Comparison of ENCODE assay signal across 16 cellular contexts in genomic region chr5:179275381-179275878, GRCh38.
A peak's percentile ranks its signal among the peaks of the same experiment; 100 is the strongest.
DNase-seq lines count a peak whose midpoint lies in the region; ATAC-seq and TF ChIP-seq lines count a peak whose summit lies in the region.
"Had no signal": no experiment of that assay in that cellular context is flagged by ENCODE, and none has a peak within 500 bp of the region (broad histone marks: within the 10 kb centered on the region; RNA-seq: fewer than 3 reads in every experiment).

No MANE protein-coding gene starts in this region.

- H3K14ac ChIP-seq in mesenchymal stem cell (ENCODE audit: low read length in 2 of 2), result peak overlapping the region in 1 of 2 experiments; percentile 87

- no peaks in the 10 kb centered on the region for H3K9me3 ChIP-seq in mesenchymal stem cell (ENCODE audit: control insufficient read depth, low read length)
- no peaks in the 10 kb centered on the region for H3K9me3 ChIP-seq in skeletal muscle tissue (ENCODE audit: control insufficient read depth in 3 of 3, low read length in 3 of 3)

- H3K36me3 ChIP-seq in mesenchymal stem cell (ENCODE audit: control insufficient read depth in 1 of 2, insufficient read depth in 2 of 2, low read depth in 1 of 2, low read length in 2 of 2), result peaks cover 0 to 8% of the 10 kb centered on the region in 2 experiments
- H3K36me3 ChIP-seq in skeletal muscle tissue (ENCODE audit: control insufficient read depth in 3 of 3, insufficient read depth in 3 of 3, low read length in 3 of 3), result no peaks in the 10 kb centered on the region

- H3K27ac ChIP-seq in coronary artery, result peak overlapping the region; percentile 87 to 93
- H3K27ac ChIP-seq in mesenchymal stem cell (ENCODE audit: low read length, poor library complexity, severe bottlenecking), result peak overlapping the region; percentile 20
- peak overlapping the region; percentile 82 for H3K27ac ChIP-seq in skeletal muscle tissue (ENCODE audit: low read depth, low read length)
- H3K27ac ChIP-seq: RWPE1 had no signal

- peak overlapping the region; percentile 82 for H2BK15ac ChIP-seq in mesenchymal stem cell (ENCODE audit: low read depth, poor library complexity, severe bottlenecking)

- H3K27me3 Mint-ChIP-seq in HFFc6 (ENCODE audit: insufficient read depth) (peaks cover 1% of the 10 kb centered on the region; the same call in 1 of the 2 replicates), WTC11 (ENCODE audit: low read depth) (no peaks in the 10 kb centered on the region)
- H3K27me3 Mint-ChIP-seq: activated CD4-positive, alpha-beta memory T cell treated with anti-CD3 and anti-CD28 coated beads, Interleukin-2, amount 10 ng/mL, durations not matched to agents 7 days and 5 days; B cell had no signal

- no peak overlapping the region for H2AFZ ChIP-seq in mesenchymal stem cell (ENCODE audit: low read depth, low read length)

- H3K79me1 ChIP-seq in mesenchymal stem cell (replicated peaks; ENCODE audit: low read length, poor library complexity, severe bottlenecking), result no peaks in the 10 kb centered on the region

- peak overlapping the region; percentile 83 for H2BK120ac ChIP-seq in mesenchymal stem cell (ENCODE audit: low read depth, low read length)

- H3K9ac ChIP-seq in mesenchymal stem cell (ENCODE audit: low read length) (peak overlapping the region; percentile 86), skeletal muscle tissue (ENCODE audit: low read depth in 1 of 3, low read length in 3 of 3) (peak overlapping the region in 2 of 3 donors; percentile 21 to 50)

- H3K4me1 ChIP-seq in mesenchymal stem cell (ENCODE audit: control insufficient read depth, insufficient read depth, low read depth, low read length) (peaks cover 28% of the 10 kb centered on the region), skeletal muscle tissue (ENCODE audit: control insufficient read depth in 3 of 3, insufficient read depth in 3 of 3, low read length in 3 of 3) (peaks cover 43 to 59% (median 49%) of the 10 kb centered on the region in 3 donors)

- H3K4me2 ChIP-seq in mesenchymal stem cell (ENCODE audit: low read length, poor library complexity, severe bottlenecking), result no peak overlapping the region

- H3K27me3 ChIP-seq in mesenchymal stem cell (ENCODE audit: control insufficient read depth in 1 of 2, insufficient read depth in 1 of 2, low read length in 2 of 2) (no peaks in the 10 kb centered on the region), skeletal muscle tissue (ENCODE audit: control insufficient read depth in 3 of 3, insufficient read depth in 3 of 3, low read length in 3 of 3) (peaks cover 0 to 2% (median 0%) of the 10 kb centered on the region in 3 donors)

- peak; percentile 18 for DNase-seq in HFFc6
- no peak for DNase-seq in coronary artery (ENCODE audit: low spot score)
- no peak for DNase-seq in mesenchymal stem cell
- DNase-seq in DMS79 treated with DMSO at 0.1 percent for 48 hours (lab: John Stamatoyannopoulos, UW), result no peak
- no peak for DNase-seq in AML-193 (lab: John Stamatoyannopoulos, UW)
- no peak for DNase-seq in Ammon's horn (ENCODE audit: low spot score)
- no peak for DNase-seq in WTC11 (ENCODE audit: low spot score)
- DNase-seq: activated CD4-positive, alpha-beta memory T cell treated with anti-CD3 and anti-CD28 coated beads, Interleukin-2, amount 10 ng/mL, durations not matched to agents 7 days and 5 days; activated gamma-delta T cell; NCI-H526 treated with DMSO at 0.1 percent for 48 hours; T-helper 9 cell had no signal

- peak overlapping the region; percentile 76 for H3K4me3 Mint-ChIP-seq in HFFc6
- H3K4me3 Mint-ChIP-seq in WTC11, result no peak overlapping the region
- H3K4me3 Mint-ChIP-seq: activated CD4-positive, alpha-beta memory T cell treated with anti-CD3 and anti-CD28 coated beads, Interleukin-2, amount 10 ng/mL, durations not matched to agents 7 days and 5 days; B cell; central memory CD8-positive, alpha-beta T cell; naive thymus-derived CD8-positive, alpha-beta T cell had no signal

- WGBS in mesenchymal stem cell, result 84% methylated on average over 15 of the region's 15 CpGs

- no peak for ATAC-seq in WTC11
- ATAC-seq: naive thymus-derived CD8-positive, alpha-beta T cell had no signal

- peak overlapping the region; percentile 71 to 100 for H2BK12ac ChIP-seq in mesenchymal stem cell (ENCODE audit: low read length in 2 of 2)

- H2BK5ac ChIP-seq in mesenchymal stem cell (ENCODE audit: low read depth, low read length, poor library complexity, severe bottlenecking), result no peak overlapping the region

- peaks cover 73% of the 10 kb centered on the region for H3K4me1 Mint-ChIP-seq in HFFc6 (ENCODE audit: low read depth)
- H3K4me1 Mint-ChIP-seq in WTC11, result 0 out of 2 replicates have a peak, but pooled peaks cover 6% of the 10 kb centered on the region
- H3K4me1 Mint-ChIP-seq: activated CD4-positive, alpha-beta memory T cell treated with anti-CD3 and anti-CD28 coated beads, Interleukin-2, amount 10 ng/mL, durations not matched to agents 7 days and 5 days; B cell; central memory CD8-positive, alpha-beta T cell had no signal

- POLR2A ChIA-PET in WTC11 (lab: Charles Lee), result no interaction called here

- TF ChIP-seq CTCF in HFFc6 (IDR thresholded peaks at IDR 0.05) (no peak), coronary artery (IDR thresholded peaks at IDR 0.05) (no peak), WTC11 (IDR thresholded peaks at IDR 0.05) (no peak)

- no peaks in the 10 kb centered on the region for H3K36me3 Mint-ChIP-seq in HFFc6 (ENCODE audit: low read depth)
- H3K36me3 Mint-ChIP-seq in WTC11, result no peaks in the 10 kb centered on the region
- H3K36me3 Mint-ChIP-seq: naive thymus-derived CD8-positive, alpha-beta T cell had no signal

- no peaks in the 10 kb centered on the region for H3K9me3 Mint-ChIP-seq in HFFc6
- no peaks in the 10 kb centered on the region for H3K9me3 Mint-ChIP-seq in WTC11
- H3K9me3 Mint-ChIP-seq: activated CD4-positive, alpha-beta memory T cell treated with anti-CD3 and anti-CD28 coated beads, Interleukin-2, amount 10 ng/mL, durations not matched to agents 7 days and 5 days; central memory CD8-positive, alpha-beta T cell; naive thymus-derived CD8-positive, alpha-beta T cell had no signal

- CTCF ChIA-PET in WTC11 (lab: Charles Lee), result interaction anchor here (2.6 kb wide), 1 partner anchor 68 kb away, joined by 9 read pairs; no protein-coding TSS in a partner anchor

- peak overlapping the region; percentile 92 for H4K8ac ChIP-seq in mesenchymal stem cell (ENCODE audit: low read length)

- peak overlapping the region; percentile 38 for H2AK5ac ChIP-seq in mesenchymal stem cell (ENCODE audit: low read length, severe bottlenecking)

- peak overlapping the region; percentile 100 for H4K91ac ChIP-seq in mesenchymal stem cell (ENCODE audit: low read length)

- H3K23ac ChIP-seq in mesenchymal stem cell (ENCODE audit: low read length in 2 of 2), result peak overlapping the region in 1 of 2 experiments; percentile 51

- H3K27ac Mint-ChIP-seq in HFFc6 (peak overlapping the region; percentile 100), WTC11 (no peak overlapping the region)
- H3K27ac Mint-ChIP-seq: activated CD4-positive, alpha-beta memory T cell treated with anti-CD3 and anti-CD28 coated beads, Interleukin-2, amount 10 ng/mL, durations not matched to agents 7 days and 5 days; B cell; naive thymus-derived CD8-positive, alpha-beta T cell had no signal

- H3K18ac ChIP-seq in mesenchymal stem cell (ENCODE audit: low read depth in 1 of 2, low read length in 2 of 2), result peak overlapping the region; percentile 97 to 99

- H3K4me3 ChIP-seq in coronary artery (peak overlapping the region; percentile 39), mesenchymal stem cell (ENCODE audit: insufficient read depth in 1 of 2, low read depth in 1 of 2, low read length in 2 of 2) (peak overlapping the region in 1 of 2 experiments; percentile 41), skeletal muscle tissue (ENCODE audit: low read length in 3 of 3) (no peak overlapping the region)

- H3K4ac ChIP-seq in mesenchymal stem cell (ENCODE audit: low read depth in 1 of 2, low read length in 2 of 2), result peak overlapping the region; percentile 61 to 97

TF ChIP-seq in WTC11, 78 proteins besides CTCF, POLR2A, EP300 and RAD21 (continues in another document):
- TF ChIP-seq EMX1 (CRISPR knock-in tag; IDR thresholded peaks at IDR 0.05) (no peak), TEAD4 (CRISPR knock-in tag; IDR thresholded peaks at IDR 0.05) (no peak), HMGXB4 (CRISPR knock-in tag; IDR thresholded peaks at IDR 0.05) (no peak), HMGA2 (CRISPR knock-in tag; IDR thresholded peaks at IDR 0.05) (no peak), USF1 (CRISPR knock-in tag; IDR thresholded peaks at IDR 0.05) (no peak), SMAD4 (CRISPR knock-in tag; IDR thresholded peaks at IDR 0.05) (no peak), SMAD3 (CRISPR knock-in tag; IDR thresholded peaks at IDR 0.05; ENCODE audit: borderline replicate concordance) (no peak), ZNF416 (CRISPR knock-in tag; IDR thresholded peaks at IDR 0.05) (no peak), ZNF396 (CRISPR knock-in tag; IDR thresholded peaks at IDR 0.05; ENCODE audit: borderline replicate concordance) (no peak), JAZF1 (CRISPR knock-in tag; IDR thresholded peaks at IDR 0.05) (no peak), FOXJ3 (CRISPR knock-in tag; IDR thresholded peaks at IDR 0.05; ENCODE audit: borderline replicate concordance) (no peak), NFYB (CRISPR knock-in tag; conservative IDR thresholded peaks at IDR 0.05; ENCODE audit: low read depth) (no peak)

Comparison
In these comparisons a context has a peak if more than half of its experiments do, and no peak if none do; other contexts are left out.
1. H3K27ac ChIP-seq: peak in every context shown above with its lines; median percentile 90 in coronary artery; 82 in skeletal muscle tissue; 20 in mesenchymal stem cell.